ENCODE assay signal across 33 cellular contexts in genomic region chr5:68154119-68154857, GRCh38.
"Had no signal": no experiment of that assay in that cellular context is flagged by ENCODE, and none has a peak within 500 bp of the region (broad histone marks: within the 10 kb centered on the region; RNA-seq: fewer than 3 reads in every experiment).

No MANE protein-coding gene starts in this region.

- H3K27ac Mint-ChIP-seq: activated CD4-positive, alpha-beta memory T cell treated with anti-CD3 and anti-CD28 coated beads, Interleukin-2, amount 10 ng/mL, durations not matched to agents 7 days and 5 days; activated CD8-positive, alpha-beta memory T cell treated with anti-CD3 and anti-CD28 coated beads, Interleukin-2, amount 10 ng/mL, durations not matched to agents 7 days and 5 days; activated naive CD4-positive, alpha-beta T cell treated with anti-CD3 and anti-CD28 coated beads, Interleukin-2, amount 50 U/mL, for 24 hours; brain had no signal

- H3K27me3 ChIP-seq: SJCRH30 had no signal

- DNase-seq: activated CD4-positive, alpha-beta memory T cell treated with anti-CD3 and anti-CD28 coated beads, Interleukin-2, amount 10 ng/mL, durations not matched to agents 7 days and 5 days; activated CD4-positive, alpha-beta T cell treated with anti-CD3 and anti-CD28 coated beads for 1 hour; activated CD4-positive, alpha-beta T cell treated with anti-CD3 and anti-CD28 coated beads for 48 hours; activated CD4-positive, CD25-positive, alpha-beta regulatory T cell; activated CD8-positive, alpha-beta memory T cell treated with anti-CD3 and anti-CD28 coated beads for 24 hours; activated CD8-positive, alpha-beta memory T cell treated with anti-CD3 and anti-CD28 coated beads, Interleukin-2, amount 10 ng/mL, durations not matched to agents 7 days and 5 days; activated CD8-positive, alpha-beta memory T cell treated with anti-CD3 and anti-CD28 coated beads, Interleukin-2, amount 50 U/mL, for 48 hours; activated gamma-delta T cell; activated naive CD4-positive, alpha-beta T cell treated with Interleukin-2 at 50 U/mL for 16 hours; activated T-cell treated with anti-CD3 and anti-CD28 coated beads, Interleukin-2, amount 50 U/mL, for 48 hours; anterior cingulate cortex; caudate nucleus; cerebellar nuclear complex; MM.1S; MV-4-11; NCI-H1092; NCI-H1436 treated with DMSO at 0.1 percent for 48 hours; NCI-H1694 treated with DMSO at 0.1 percent for 48 hours; NCI-H2029; NCI-H2107; NCI-H2171; NCI-H510A; NCI-H526; NCI-H748 treated with DMSO at 0.1 percent for 48 hours; SHP77; SJCRH30; T1000; WERI-Rb-1 had no signal

- H3K4me2 ChIP-seq: KMS-11 had no signal

- H3K27ac ChIP-seq: KMS-11, SJCRH30, SK-N-MC, WERI-Rb-1 had no signal

- H3K36me3 ChIP-seq: SJCRH30, WERI-Rb-1 had no signal

- H3K9me3 ChIP-seq: SJCRH30 had no signal

- H3K36me3 Mint-ChIP-seq: activated CD8-positive, alpha-beta memory T cell treated with anti-CD3 and anti-CD28 coated beads, Interleukin-2, amount 10 ng/mL, durations not matched to agents 7 days and 5 days; activated naive CD4-positive, alpha-beta T cell treated with anti-CD3 and anti-CD28 coated beads, Interleukin-2, amount 50 U/mL, for 24 hours; brain had no signal

- H3K9me3 Mint-ChIP-seq: activated CD4-positive, alpha-beta memory T cell treated with anti-CD3 and anti-CD28 coated beads, Interleukin-2, amount 10 ng/mL, durations not matched to agents 7 days and 5 days; activated naive CD4-positive, alpha-beta T cell treated with anti-CD3 and anti-CD28 coated beads, Interleukin-2, amount 50 U/mL, for 24 hours had no signal

- H3K4me3 Mint-ChIP-seq: activated CD4-positive, alpha-beta memory T cell treated with anti-CD3 and anti-CD28 coated beads, Interleukin-2, amount 10 ng/mL, durations not matched to agents 7 days and 5 days; activated CD8-positive, alpha-beta memory T cell treated with anti-CD3 and anti-CD28 coated beads, Interleukin-2, amount 10 ng/mL, durations not matched to agents 7 days and 5 days; activated naive CD4-positive, alpha-beta T cell treated with anti-CD3 and anti-CD28 coated beads, Interleukin-2, amount 50 U/mL, for 24 hours; brain had no signal

- H3K4me1 Mint-ChIP-seq: activated CD4-positive, alpha-beta memory T cell treated with anti-CD3 and anti-CD28 coated beads, Interleukin-2, amount 10 ng/mL, durations not matched to agents 7 days and 5 days; activated naive CD4-positive, alpha-beta T cell treated with anti-CD3 and anti-CD28 coated beads, Interleukin-2, amount 50 U/mL, for 24 hours; brain had no signal

- H3K4me3 ChIP-seq: SJCRH30, SK-N-MC had no signal

- H3K9ac ChIP-seq: KMS-11 had no signal

- H3K27me3 Mint-ChIP-seq: activated CD4-positive, alpha-beta memory T cell treated with anti-CD3 and anti-CD28 coated beads, Interleukin-2, amount 10 ng/mL, durations not matched to agents 7 days and 5 days; activated CD8-positive, alpha-beta memory T cell treated with anti-CD3 and anti-CD28 coated beads, Interleukin-2, amount 10 ng/mL, durations not matched to agents 7 days and 5 days; activated naive CD4-positive, alpha-beta T cell treated with anti-CD3 and anti-CD28 coated beads, Interleukin-2, amount 50 U/mL, for 24 hours; brain had no signal

- ATAC-seq: activated CD8-positive, alpha-beta memory T cell treated with anti-CD3 and anti-CD28 coated beads, Interleukin-2, amount 10 ng/mL, durations not matched to agents 7 days and 5 days; Panc1 had no signal

- H3K4me1 ChIP-seq: SJCRH30 had no signal
